In the genomic region with DNA sequence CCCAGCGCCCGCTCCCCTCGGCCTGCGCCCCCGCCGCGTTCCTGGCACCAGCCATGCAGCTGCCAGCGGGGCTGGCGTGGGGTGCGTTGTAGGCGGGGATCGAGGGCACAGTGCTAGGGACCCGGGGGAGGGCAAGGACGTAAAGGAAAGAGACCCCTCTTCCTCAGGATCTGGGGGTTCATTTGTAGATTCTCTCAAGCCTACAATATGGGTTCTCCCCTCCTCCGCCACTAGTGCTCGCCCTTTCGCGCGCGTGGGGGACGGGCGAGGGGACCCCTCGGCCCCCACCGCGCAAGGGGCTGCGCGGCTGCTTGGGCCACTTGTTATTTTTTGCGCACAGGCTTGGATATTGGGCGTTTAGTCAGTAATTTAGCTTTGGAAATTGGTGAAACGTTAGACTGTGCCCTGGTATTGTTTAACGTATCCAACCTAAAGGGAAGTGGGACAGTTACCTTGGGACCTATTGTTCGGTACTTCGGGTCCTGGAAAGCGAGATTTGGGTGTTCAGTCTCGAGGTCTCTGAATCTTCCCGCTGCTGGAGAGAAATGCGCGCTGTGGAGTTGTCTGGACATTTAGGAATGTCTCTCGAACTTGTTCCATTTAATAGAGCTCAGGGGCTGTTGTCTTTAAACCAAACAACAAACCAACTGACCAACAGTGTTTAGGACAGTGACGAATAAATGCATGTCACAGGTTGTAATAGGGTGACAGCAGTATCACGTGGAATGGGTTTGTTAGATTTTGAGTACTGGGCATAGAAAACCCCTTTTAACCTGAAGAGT, we compare ENCODE assay signal across 8 cellular contexts. TPM values are rescaled to one million over a fixed set of nuclear protein-coding genes. Genes with fewer than 3 reads are reported as not detected.
DNase-seq lines count a peak whose midpoint lies in the region; ATAC-seq and TF ChIP-seq lines count a peak whose summit lies in the region.

No MANE protein-coding gene starts in this region.

- CTCF ChIA-PET in CD8-positive, alpha-beta T cell (lab: Charles Lee), result no interaction called here

- intact Hi-C loops in CD8-positive, alpha-beta T cell (cut with DNase I, micrococcal nuclease), result no loop called here
- intact Hi-C loops in esophagus squamous epithelium (cut with DNase I), result no loop called here

- H3K4me1 Mint-ChIP-seq in CD8-positive, alpha-beta T cell (ENCODE audit: low read depth), result peaks cover 14% of the 10 kb centered on the region
- H3K4me1 Mint-ChIP-seq in nephron progenitor cell, result peaks cover 34% of the 10 kb centered on the region

- TF ChIP-seq POLR2A in esophagus squamous epithelium (IDR thresholded peaks at IDR 0.05), result no peak

- peak overlapping the region; percentile 64 for H3K4me3 Mint-ChIP-seq in CD8-positive, alpha-beta T cell
- peak overlapping the region; percentile 97 for H3K4me3 Mint-ChIP-seq in nephron progenitor cell

- H3K36me3 Mint-ChIP-seq in CD8-positive, alpha-beta T cell, result no peaks in the 10 kb centered on the region
- no peaks in the 10 kb centered on the region for H3K36me3 Mint-ChIP-seq in nephron progenitor cell (ENCODE audit: low read depth)

- peaks cover 60% of the 10 kb centered on the region for H3K27me3 Mint-ChIP-seq in CD8-positive, alpha-beta T cell (ENCODE audit: low read depth)
- peaks cover 6% of the 10 kb centered on the region for H3K27me3 Mint-ChIP-seq in nephron progenitor cell (ENCODE audit: low read depth, poor library complexity)

- TF ChIP-seq CTCF in CD8-positive, alpha-beta T cell (IDR thresholded peaks at IDR 0.05), result no peak
- TF ChIP-seq CTCF in RWPE2 (IDR thresholded peaks at IDR 0.05; ENCODE audit: poor library complexity, severe bottlenecking) (no peak), esophagus squamous epithelium (IDR thresholded peaks at IDR 0.05) (no peak), nephron progenitor cell (IDR thresholded peaks at IDR 0.05) (no peak)

- no peaks in the 10 kb centered on the region for H3K36me3 ChIP-seq in CD8-positive, alpha-beta T cell (ENCODE audit: insufficient read depth, low read length)
- H3K36me3 ChIP-seq in RWPE2 (ENCODE audit: low read depth) (no peaks in the 10 kb centered on the region), esophagus squamous epithelium (no peaks in the 10 kb centered on the region)

- H3K27ac ChIP-seq in CD8-positive, alpha-beta T cell (ENCODE audit: low read depth, low read length), result no peak overlapping the region
- H3K27ac ChIP-seq in RWPE2 (ENCODE audit: poor library complexity, severe bottlenecking) (peak overlapping the region; percentile 92), esophagus squamous epithelium (peak overlapping the region; percentile 28 to 88 (median 64))

- POLR2A ChIA-PET in CD8-positive, alpha-beta T cell (lab: Charles Lee), result no interaction called here

- H3K4me3 ChIP-seq in CD8-positive, alpha-beta T cell (ENCODE audit: low read depth, low read length), result no peak overlapping the region
- H3K4me3 ChIP-seq in RWPE2 (ENCODE audit: severe bottlenecking), result peak overlapping the region; percentile 89
- H3K4me3 ChIP-seq in esophagus squamous epithelium, result peak overlapping the region; percentile 50 to 75 (median 64)

- no peak for ATAC-seq in CD8-positive, alpha-beta T cell
- peak; percentile 5 for ATAC-seq in GM18909 (IDR thresholded peaks at IDR 0.05; ENCODE audit: poor library complexity, unreplicated experiment)
- peak; percentile 28 for ATAC-seq in HG03097 (IDR thresholded peaks at IDR 0.05; ENCODE audit: low FRiP score, unreplicated experiment)
- ATAC-seq in RWPE2 (ENCODE audit: low read depth), result peak; percentile 35

- peaks cover 9% of the 10 kb centered on the region for H3K4me1 ChIP-seq in CD8-positive, alpha-beta T cell (ENCODE audit: insufficient read depth, low read length)
- H3K4me1 ChIP-seq in RWPE2 (ENCODE audit: insufficient read depth, poor library complexity, severe bottlenecking) (peaks cover 44% of the 10 kb centered on the region), esophagus squamous epithelium (peaks cover 5 to 29% (median 7%) of the 10 kb centered on the region in 3 donors)

- H3K27me3 ChIP-seq in CD8-positive, alpha-beta T cell (ENCODE audit: insufficient read depth, low read length), result peaks cover 7% of the 10 kb centered on the region
- no peaks in the 10 kb centered on the region for H3K27me3 ChIP-seq in RWPE2 (ENCODE audit: insufficient read depth, poor library complexity, severe bottlenecking)
- H3K27me3 ChIP-seq in esophagus squamous epithelium, result peaks cover 0 to 18% (median 0%) of the 10 kb centered on the region in 4 donors

- 3 to 4% methylated on average over 14 to 27 of the region's 41 CpGs for WGBS in esophagus squamous epithelium, 2 donors

- no peak for DNase-seq in CD8-positive, alpha-beta T cell
- DNase-seq in RWPE2 (ENCODE audit: low spot score) (no peak), esophagus squamous epithelium (lab: John Stamatoyannopoulos, UW) (no peak), nephron progenitor cell (peak; percentile 9), iPS-NIHi11 (ENCODE audit: low spot score) (no peak)
- DNase-seq in activated CD4-positive, alpha-beta T cell treated with anti-CD3 and anti-CD28 coated beads for 1 hour, result no peak

- no peak overlapping the region for H3K27ac Mint-ChIP-seq in CD8-positive, alpha-beta T cell
- no peak overlapping the region for H3K27ac Mint-ChIP-seq in nephron progenitor cell

- no peaks in the 10 kb centered on the region for H3K9me3 Mint-ChIP-seq in CD8-positive, alpha-beta T cell
- H3K9me3 Mint-ChIP-seq in nephron progenitor cell, result no peaks in the 10 kb centered on the region

- H3K9me3 ChIP-seq in CD8-positive, alpha-beta T cell (ENCODE audit: low read length), result no peaks in the 10 kb centered on the region
- no peaks in the 10 kb centered on the region for H3K9me3 ChIP-seq in RWPE2 (ENCODE audit: severe bottlenecking)
- no peaks in the 10 kb centered on the region for H3K9me3 ChIP-seq in esophagus squamous epithelium

RNA-seq across cellular contexts. Expression of a gene that starts 0.8 kb away (rescaled TPM):
- total RNA-seq in CD8-positive, alpha-beta T cell, result under 1 TPM; 0.19 TPM
- total RNA-seq in esophagus squamous epithelium, result 1 to 10 TPM in 2 of 4 donors, under 1 TPM in 2; 0.38 to 3.6 (median 1.3) TPM
